In genomic region chr14:34872822-34873590, GRCh38 we compare ENCODE assay signal across 8 cellular contexts. TPM values are rescaled to one million over a fixed set of nuclear protein-coding genes. Genes with fewer than 3 reads are reported as not detected.
DNase-seq lines count a peak whose midpoint lies in the region; ATAC-seq and TF ChIP-seq lines count a peak whose summit lies in the region.

No MANE protein-coding gene starts in this region.

- H3K36me3 Mint-ChIP-seq in Calu3 (ENCODE audit: insufficient read depth, unreplicated experiment) (peaks cover 31% of the 10 kb centered on the region), T-cell (peaks cover 5% of the 10 kb centered on the region), osteocyte (ENCODE audit: unreplicated experiment) (no peaks in the 10 kb centered on the region)

- BruUV-seq in Calu3 (replicated peaks; lab: Mats Ljungman, UMichigan), result no TSS peak

- POLR2A ChIA-PET in T-cell (lab: Charles Lee), result interaction anchor here (0.5 to 2.1 kb wide), 26 partner anchors 11 to 683 kb away, joined by 3 to 34 read pairs (median 4); partner anchors contain the start of genes PSMA6 (in 1 of the 2) and SRP54 (in 1 of the 2)

- ATAC-seq in GM19351 (IDR thresholded peaks at IDR 0.05; ENCODE audit: unreplicated experiment) (peak; percentile 22), T-cell (replicated peaks in 1 of 4) (peak; percentile 17 to 30 (median 26))

- DNase-seq in Calu3, result no peak
- peak; percentile 44 for DNase-seq in HPDE6-E6E7 (ENCODE audit: extremely low spot score)
- DNase-seq in T-cell, result peak in 10 of 34 experiments; percentile 4 to 19 (median 6)
- no peak for DNase-seq in esophagus squamous epithelium (lab: John Stamatoyannopoulos, UW)
- DNase-seq in osteocyte (ENCODE audit: extremely low spot score, unreplicated experiment), result no peak
- no peak for DNase-seq in midbrain (lab: John Stamatoyannopoulos, UW)
- DNase-seq in mucosa of gallbladder (ENCODE audit: low spot score), result no peak

- H3K4me3 ChIP-seq in esophagus squamous epithelium, result peak overlapping the region; percentile 74 to 98 (median 82)

- TF ChIP-seq CTCF in Calu3 (IDR thresholded peaks at IDR 0.05; ENCODE audit: unreplicated experiment) (no peak), esophagus squamous epithelium (IDR thresholded peaks at IDR 0.05) (no peak), osteocyte (IDR thresholded peaks at IDR 0.05) (no peak)

- H3K9me3 Mint-ChIP-seq in Calu3 (ENCODE audit: low read depth, unreplicated experiment) (no peaks in the 10 kb centered on the region), T-cell (no peaks in the 10 kb centered on the region), osteocyte (ENCODE audit: unreplicated experiment) (no peaks in the 10 kb centered on the region)

- H3K27ac ChIP-seq in esophagus squamous epithelium, result peak overlapping the region; percentile 95 to 100 (median 99)

- H3K4me3 Mint-ChIP-seq in Calu3 (ENCODE audit: low read depth, unreplicated experiment), result peak overlapping the region; percentile 100
- H3K4me3 Mint-ChIP-seq in T-cell, result peak overlapping the region; percentile 90 to 100 (median 98)
- peak overlapping the region; percentile 94 for H3K4me3 Mint-ChIP-seq in osteocyte (ENCODE audit: unreplicated experiment)

- H3K4me1 Mint-ChIP-seq in Calu3 (ENCODE audit: low read depth, unreplicated experiment), result peaks cover 8% of the 10 kb centered on the region
- peaks cover 53 to 56% (median 56%) of the 10 kb centered on the region in 3 donors for H3K4me1 Mint-ChIP-seq in T-cell
- peaks cover 38% of the 10 kb centered on the region for H3K4me1 Mint-ChIP-seq in osteocyte (ENCODE audit: unreplicated experiment)

- H3K36me3 ChIP-seq in esophagus squamous epithelium, result peaks cover 0 to 24% (median 0%) of the 10 kb centered on the region in 3 donors

- CTCF ChIA-PET in Calu3 (lab: Charles Lee), result interaction anchor here (0.6 kb wide), 2 partner anchors 173 to 808 kb away, joined by 3 to 4 read pairs; no protein-coding TSS in a partner anchor
- CTCF ChIA-PET in T-cell (lab: Charles Lee), result interaction anchor here (0.6 to 1.3 kb wide), 11 partner anchors 12 to 241 kb away, joined by 3 to 7 read pairs (median 3); partner anchors contain the start of gene SRP54 (in 1 of the 2)

- peaks cover 6 to 37% (median 12%) of the 10 kb centered on the region in 3 donors for H3K4me1 ChIP-seq in esophagus squamous epithelium

- 1 to 2% methylated on average over 17 to 19 of the region's 19 CpGs for WGBS in esophagus squamous epithelium, 2 donors

- H3K27me3 ChIP-seq in esophagus squamous epithelium, result no peaks in the 10 kb centered on the region

- H3K27ac Mint-ChIP-seq in Calu3 (ENCODE audit: unreplicated experiment), result peak overlapping the region; percentile 91
- peak overlapping the region; percentile 96 to 97 for H3K27ac Mint-ChIP-seq in T-cell
- peak overlapping the region; percentile 95 for H3K27ac Mint-ChIP-seq in osteocyte (ENCODE audit: unreplicated experiment)

- TF ChIP-seq POLR2A in esophagus squamous epithelium (IDR thresholded peaks at IDR 0.05), result peak in 2 of 4 donors; percentile 3 to 40

- H3K9me3 ChIP-seq in esophagus squamous epithelium, result no peaks in the 10 kb centered on the region

- intact Hi-C loops in Calu3 (cut with micrococcal nuclease; ENCODE audit: unreplicated experiment) (no loop called here), esophagus squamous epithelium (cut with DNase I) (no loop called here)

- H3K27me3 Mint-ChIP-seq in Calu3 (ENCODE audit: unreplicated experiment) (no peaks in the 10 kb centered on the region), T-cell (no peaks in the 10 kb centered on the region), osteocyte (ENCODE audit: unreplicated experiment) (no peaks in the 10 kb centered on the region)

RNA-seq across cellular contexts. Expression of gene BAZ1A, which starts 2.2 kb away (rescaled TPM):
- total RNA-seq in Calu3 (2022) (35.7 and 38.1 TPM in 2 replicates), T-cell (10 to 100 TPM; 38.0 to 56.2 (median 44.6) TPM), esophagus squamous epithelium (10 to 100 TPM; 19.1 to 57.5 (median 53.8) TPM), osteocyte (26.7 and 27.7 TPM in 2 replicates), mucosa of gallbladder (22.0 TPM)
